ENCODE assay signal across 24 cellular contexts in the genomic region with DNA sequence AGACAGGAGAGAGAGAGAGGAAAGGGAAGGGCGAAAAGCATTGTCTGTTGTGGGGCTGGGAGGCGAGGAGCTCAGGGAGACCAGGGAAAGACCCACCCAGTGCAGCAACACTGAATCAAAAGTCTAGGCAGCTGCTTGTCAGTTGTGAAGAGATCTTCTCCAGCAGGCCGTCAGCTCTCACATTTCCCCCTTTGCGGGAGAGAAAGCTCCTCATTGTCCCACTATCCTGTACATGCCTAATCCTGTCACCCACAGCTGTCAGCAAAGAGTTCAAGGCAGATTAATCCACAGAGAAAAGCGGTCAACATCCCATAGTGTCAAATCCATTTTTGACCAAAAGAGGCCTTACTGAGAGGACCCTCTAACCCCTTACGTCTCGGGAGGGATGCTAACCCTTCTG. TPM values are rescaled to one million over a fixed set of nuclear protein-coding genes. Genes with fewer than 3 reads are reported as not detected.
DNase-seq lines count a peak whose midpoint lies in the region; ATAC-seq, FAIRE-seq and TF ChIP-seq lines count a peak whose summit lies in the region.
"Had no signal": no experiment of that assay in that cellular context is flagged by ENCODE, and none has a peak within 500 bp of the region (broad histone marks: within the 10 kb centered on the region; RNA-seq: fewer than 3 reads in every experiment).

No MANE protein-coding gene starts in this region.

- H3K4me1 ChIP-seq in SJCRH30, result no peaks in the 10 kb centered on the region
- H3K4me1 ChIP-seq in osteoblast (ENCODE audit: insufficient read depth, low read length), result no peaks in the 10 kb centered on the region
- H3K4me1 ChIP-seq: BLaER1 had no signal

- no peak overlapping the region for H3K4me3 Mint-ChIP-seq in activated CD4-positive, alpha-beta T cell treated with anti-CD3 and anti-CD28 coated beads for 36 hours
- H3K4me3 Mint-ChIP-seq: CD4-positive, CD25-positive, alpha-beta regulatory T cell had no signal

- H3K9me3 Mint-ChIP-seq in activated CD4-positive, alpha-beta T cell treated with anti-CD3 and anti-CD28 coated beads for 36 hours (ENCODE audit: low read depth), result peaks cover 6% of the 10 kb centered on the region

- H3K27ac Mint-ChIP-seq in activated CD4-positive, alpha-beta T cell treated with anti-CD3 and anti-CD28 coated beads for 36 hours, result no peak overlapping the region
- H3K27ac Mint-ChIP-seq: CD4-positive, CD25-positive, alpha-beta regulatory T cell had no signal

- no peak for DNase-seq in D721Med (ENCODE audit: insufficient read length, low spot score)
- DNase-seq in NCI-H82 (lab: John Stamatoyannopoulos, UW), result peak; percentile 95
- DNase-seq in SJCRH30, result peak; percentile 12 to 54
- DNase-seq in osteoblast (ENCODE audit: insufficient read length, low spot score, missing footprints), result peak; percentile 27
- no peak for DNase-seq in NOMO-1 treated with DMSO at 0.1 percent for 48 hours (lab: John Stamatoyannopoulos, UW; ENCODE audit: unreplicated experiment)
- DNase-seq in MV-4-11 (lab: John Stamatoyannopoulos, UW), result no peak
- DNase-seq in activated CD4-positive, alpha-beta T cell treated with anti-CD3 and anti-CD28 coated beads for 36 hours, result no peak
- DNase-seq: CD4-positive, CD25-positive, alpha-beta regulatory T cell; DMS53; KG1; MG63; NCI-H1417; NCI-H1694; NCI-H2029 treated with DMSO at 0.1 percent for 48 hours; NCI-H226; NCI-H510A; NCI-H748 treated with DMSO at 0.1 percent for 48 hours; T-helper 2 cell had no signal

- H3K4me2 ChIP-seq in osteoblast (ENCODE audit: insufficient read depth, low read length), result no peak overlapping the region
- H3K4me2 ChIP-seq: BLaER1 had no signal

- POLR2A ChIA-PET in activated CD4-positive, alpha-beta T cell treated with anti-CD3 and anti-CD28 coated beads for 36 hours (lab: Charles Lee), result no interaction called here

- H4K20me1 ChIP-seq in osteoblast (ENCODE audit: insufficient read depth, low read length), result no peaks in the 10 kb centered on the region
- H4K20me1 ChIP-seq: BLaER1 had no signal

- peaks cover 8% of the 10 kb centered on the region for H3K27me3 Mint-ChIP-seq in activated CD4-positive, alpha-beta T cell treated with anti-CD3 and anti-CD28 coated beads for 36 hours

- CTCF ChIA-PET in activated CD4-positive, alpha-beta T cell treated with anti-CD3 and anti-CD28 coated beads for 36 hours (lab: Charles Lee), result no interaction called here

- peak; percentile 68 for FAIRE-seq in D721Med (lab: Jason Lieb, UNC)
- FAIRE-seq: GM19239, H54 had no signal

- intact Hi-C loops in activated CD4-positive, alpha-beta T cell treated with anti-CD3 and anti-CD28 coated beads for 36 hours (cut with DNase I, micrococcal nuclease), result no loop called here

- no peak overlapping the region for H3K27ac ChIP-seq in SJCRH30
- no peak overlapping the region for H3K27ac ChIP-seq in osteoblast (ENCODE audit: low read depth, low read length)
- H3K27ac ChIP-seq: BLaER1 had no signal

- H3K9me3 ChIP-seq in SJCRH30 (replicated peaks) (no peaks in the 10 kb centered on the region), osteoblast (ENCODE audit: low read depth, low read length) (no peaks in the 10 kb centered on the region)
- H3K9me3 ChIP-seq: MG63 had no signal

- H3K4me3 ChIP-seq in SJCRH30 (no peak overlapping the region), osteoblast (ENCODE audit: insufficient read depth, low read length) (no peak overlapping the region)
- H3K4me3 ChIP-seq: BLaER1, MG63 had no signal

- H3K27me3 ChIP-seq in SJCRH30 (no peaks in the 10 kb centered on the region), osteoblast (ENCODE audit: insufficient read depth, low read length) (no peaks in the 10 kb centered on the region)
- H3K27me3 ChIP-seq: BLaER1, MG63 had no signal

- no peaks in the 10 kb centered on the region for H3K36me3 ChIP-seq in SJCRH30
- H3K36me3 ChIP-seq in osteoblast (ENCODE audit: insufficient read depth, low read length), result no peaks in the 10 kb centered on the region
- H3K36me3 ChIP-seq: BLaER1, MG63 had no signal

- H3K4me1 Mint-ChIP-seq in activated CD4-positive, alpha-beta T cell treated with anti-CD3 and anti-CD28 coated beads for 36 hours, result no peaks in the 10 kb centered on the region
- H3K4me1 Mint-ChIP-seq: CD4-positive, CD25-positive, alpha-beta regulatory T cell had no signal

- no peaks in the 10 kb centered on the region for H3K36me3 Mint-ChIP-seq in activated CD4-positive, alpha-beta T cell treated with anti-CD3 and anti-CD28 coated beads for 36 hours (ENCODE audit: low read depth)
- H3K36me3 Mint-ChIP-seq: CD4-positive, CD25-positive, alpha-beta regulatory T cell had no signal

- TF ChIP-seq CTCF in D721Med (IDR thresholded peaks at IDR 0.05; ENCODE audit: insufficient read depth, missing control alignments) (no peak), osteoblast (IDR thresholded peaks at IDR 0.05; ENCODE audit: extremely low read depth, low read depth, low read length) (no peak)

- ATAC-seq in GM18861 (IDR thresholded peaks at IDR 0.05; ENCODE audit: unreplicated experiment), result no peak
- ATAC-seq in activated CD4-positive, alpha-beta T cell treated with anti-CD3 and anti-CD28 coated beads for 36 hours, result no peak
- ATAC-seq: SK-N-SH treated with all-trans-retinoic acid at 6 μM for 48 hours had no signal

- no peak overlapping the region for H2AFZ ChIP-seq in osteoblast (ENCODE audit: low read length)

- no peaks in the 10 kb centered on the region for H3K79me2 ChIP-seq in osteoblast (ENCODE audit: insufficient read depth, low read length)

RNA-seq across cellular contexts. Expression of gene RNF182, which starts 27.3 kb away (rescaled TPM):
- 0.10 and 0.20 TPM in 2 replicates for total RNA-seq in SJCRH30 (2014; rRNA removed; shearing (Covaris generic))
- total RNA-seq in osteoblast, result 3.3 and 4.4 TPM in 2 replicates
- total RNA-seq in activated CD4-positive, alpha-beta T cell treated with anti-CD3 and anti-CD28 coated beads for 36 hours, result not detected
- total RNA-seq: CD4-positive, CD25-positive, alpha-beta regulatory T cell; OCI-LY7 had no signal

Comparison
In these comparisons a context has a peak if more than half of its experiments do, and no peak if none do; other contexts are left out.
1. DNase-seq: peak in NCI-H82 (single experiment), SJCRH30 (2 of 2) and osteoblast (single experiment); none in D721Med (single experiment), NOMO-1 treated with DMSO at 0.1 percent for 48 hours (single experiment), MV-4-11 (single experiment) and activated CD4-positive, alpha-beta T cell treated with anti-CD3 and anti-CD28 coated beads for 36 hours (single experiment).